Comparison of ENCODE assay signal across 8 cellular contexts in the genomic region with DNA sequence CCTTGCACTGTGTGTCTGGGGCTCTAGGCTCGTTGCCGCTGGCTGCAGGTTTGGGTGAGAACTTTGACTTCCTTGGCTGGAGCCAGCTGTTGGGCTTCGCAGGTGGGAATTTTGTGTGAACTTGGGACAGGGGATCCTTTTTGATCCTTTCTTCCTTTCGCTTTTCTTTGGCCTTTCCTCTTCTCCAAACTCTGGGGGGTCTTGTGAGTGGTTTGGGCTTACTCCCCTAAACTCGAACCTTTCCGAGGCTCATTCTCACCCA. TPM values are rescaled to one million over a fixed set of nuclear protein-coding genes. Genes with fewer than 3 reads are reported as not detected.
DNase-seq lines count a peak whose midpoint lies in the region; ATAC-seq and TF ChIP-seq lines count a peak whose summit lies in the region.

No MANE protein-coding gene starts in this region.

- H3K9me3 Mint-ChIP-seq in CD14-positive monocyte: peaks cover 0 to 7% (median 3%) of the 10 kb centered on the region in 7 donors

- peak overlapping the region; percentile 91 for H3K4me2 ChIP-seq in OCI-LY1 (ENCODE audit: low read length)

- H3K9me3 ChIP-seq in OCI-LY1 (ENCODE audit: low read length) (no peaks in the 10 kb centered on the region), endocrine pancreas (ENCODE audit: control insufficient read depth, low read length) (no peaks in the 10 kb centered on the region), neuron (ENCODE audit: low read length) (no peaks in the 10 kb centered on the region)

- no peak for DNase-seq in CD14-positive monocyte (ENCODE audit: low spot score)
- no peak for DNase-seq in GDM1 (lab: John Stamatoyannopoulos, UW)
- no peak for DNase-seq in kidney tubule cell (ENCODE audit: low spot score)
- no peak for DNase-seq in foreskin keratinocyte

- no peaks in the 10 kb centered on the region for H3K27me3 ChIP-seq in OCI-LY1 (ENCODE audit: insufficient read depth, low read length)
- no peaks in the 10 kb centered on the region for H3K27me3 ChIP-seq in endocrine pancreas (ENCODE audit: control insufficient read depth, insufficient read depth, low read length)
- no peaks in the 10 kb centered on the region for H3K27me3 ChIP-seq in neuron (ENCODE audit: insufficient read depth, low read length)
- H3K27me3 ChIP-seq in foreskin keratinocyte: no peaks in the 10 kb centered on the region

- H3K27ac Mint-ChIP-seq in CD14-positive monocyte: peak overlapping the region; percentile 62 to 96 (median 77)

- peaks cover 44% of the 10 kb centered on the region for H3K4me1 ChIP-seq in OCI-LY1 (ENCODE audit: insufficient read depth, low read length, severe bottlenecking)
- H3K4me1 ChIP-seq in endocrine pancreas (ENCODE audit: control insufficient read depth, insufficient read depth, low read length): peaks cover 3% of the 10 kb centered on the region
- H3K4me1 ChIP-seq in neuron (ENCODE audit: insufficient read depth, low read length): peaks cover 35% of the 10 kb centered on the region
- H3K4me1 ChIP-seq in foreskin keratinocyte: peaks cover 5% of the 10 kb centered on the region

- no peaks in the 10 kb centered on the region for H3K79me2 ChIP-seq in OCI-LY1 (ENCODE audit: insufficient read depth, low read length)

- peak overlapping the region; percentile 69 for H3K9ac ChIP-seq in OCI-LY1 (ENCODE audit: low read length)
- peak overlapping the region; percentile 58 for H3K9ac ChIP-seq in endocrine pancreas (ENCODE audit: control insufficient read depth, insufficient read depth, low read length)

- H3K9me2 ChIP-seq in OCI-LY1 (ENCODE audit: low read depth, low read length): no peaks in the 10 kb centered on the region

- no peak overlapping the region for H2AFZ ChIP-seq in OCI-LY1 (ENCODE audit: low read length)
- peak overlapping the region; percentile 73 for H2AFZ ChIP-seq in neuron (ENCODE audit: low read depth, low read length)

- peaks cover 4 to 6% of the 10 kb centered on the region in 2 donors for H3K36me3 Mint-ChIP-seq in CD14-positive monocyte

- no peak for TF ChIP-seq CTCF in CD14-positive monocyte (IDR thresholded peaks at IDR 0.05)
- TF ChIP-seq CTCF in OCI-LY1 (IDR thresholded peaks at IDR 0.05; ENCODE audit: low read length): no peak
- TF ChIP-seq CTCF in foreskin keratinocyte (conservative IDR thresholded peaks at IDR 0.05): no peak

- intact Hi-C loops in CD14-positive monocyte (cut with micrococcal nuclease): no loop called here

- H3K4me1 Mint-ChIP-seq in CD14-positive monocyte: peaks cover 70% of the 10 kb centered on the region

- H3K27ac ChIP-seq in OCI-LY1 (ENCODE audit: low read depth, low read length, poor library complexity, severe bottlenecking): no peak overlapping the region
- H3K27ac ChIP-seq in foreskin keratinocyte: no peak overlapping the region

- peak overlapping the region; percentile 87 to 95 for H3K4me3 Mint-ChIP-seq in CD14-positive monocyte

- no peaks in the 10 kb centered on the region for H4K20me1 ChIP-seq in OCI-LY1 (ENCODE audit: insufficient read depth, low read length)

- ATAC-seq in esophagus mucosa (no peak), foreskin keratinocyte (no peak)

- H3K4me3 ChIP-seq in OCI-LY1 (ENCODE audit: low read depth, low read length, poor library complexity, severe bottlenecking) (peak overlapping the region; percentile 79), endocrine pancreas (ENCODE audit: control insufficient read depth, insufficient read depth, low read length) (peak overlapping the region; percentile 50), neuron (ENCODE audit: low read length) (peak overlapping the region; percentile 65)

- H3K36me3 ChIP-seq in OCI-LY1 (ENCODE audit: insufficient read depth, low read length): no peaks in the 10 kb centered on the region
- H3K36me3 ChIP-seq in endocrine pancreas (ENCODE audit: control insufficient read depth, insufficient read depth, low read length): no peaks in the 10 kb centered on the region
- no peaks in the 10 kb centered on the region for H3K36me3 ChIP-seq in neuron (ENCODE audit: insufficient read depth, low read length)

- H3K27me3 Mint-ChIP-seq in CD14-positive monocyte (ENCODE audit: low read depth in 3 of 3): peaks cover 0 to 2% (median 0%) of the 10 kb centered on the region in 3 donors

- no peaks in the 10 kb centered on the region for H3F3A ChIP-seq in OCI-LY1 (ENCODE audit: insufficient read depth, low read length)

RNA-seq across cellular contexts. Expression of gene COQ8A, which starts 0.6 kb away (rescaled TPM):
- polyA plus RNA-seq in CD14-positive monocyte: 10 to 100 TPM; 33.1 to 38.2 TPM
- 6.3 TPM for total RNA-seq in esophagus mucosa
- total RNA-seq in foreskin keratinocyte: 4.0 and 4.5 TPM in 2 replicates
- polyA plus RNA-seq in foreskin keratinocyte: 3.6 and 4.6 TPM in 2 replicates
